20 cellular contexts compared by ENCODE assay signal in genomic region chr9:113501821-113502220, GRCh38. TPM values are rescaled to one million over a fixed set of nuclear protein-coding genes. Genes with fewer than 3 reads are reported as not detected.
DNase-seq lines count a peak whose midpoint lies in the region; ATAC-seq and TF ChIP-seq lines count a peak whose summit lies in the region.
"Had no signal": no experiment of that assay in that cellular context is flagged by ENCODE, and none has a peak within 500 bp of the region (broad histone marks: within the 10 kb centered on the region; RNA-seq: fewer than 3 reads in every experiment).

No MANE protein-coding gene starts in this region.

- H3K4me3 Mint-ChIP-seq in activated CD8-positive, alpha-beta T cell treated with anti-CD3 and anti-CD28 coated beads, Interleukin-2, amount 10 ng/mL, durations not matched to agents 7 days and 5 days, result no peak overlapping the region
- H3K4me3 Mint-ChIP-seq in activated CD8-positive, alpha-beta T cell treated with anti-CD3 and anti-CD28 coated beads for 36 hours, result no peak overlapping the region
- peak overlapping the region; percentile 82 for H3K4me3 Mint-ChIP-seq in neural crest cell
- H3K4me3 Mint-ChIP-seq: activated CD4-positive, alpha-beta T cell treated with anti-CD3 and anti-CD28 coated beads for 36 hours; activated T-cell treated with anti-CD3 and anti-CD28 coated beads, Interleukin-2, amount 50 U/mL, for 24 hours had no signal

- H3K9me3 Mint-ChIP-seq in activated CD8-positive, alpha-beta T cell treated with anti-CD3 and anti-CD28 coated beads, Interleukin-2, amount 10 ng/mL, durations not matched to agents 7 days and 5 days (ENCODE audit: insufficient read depth), result no peaks in the 10 kb centered on the region
- H3K9me3 Mint-ChIP-seq in activated CD8-positive, alpha-beta T cell treated with anti-CD3 and anti-CD28 coated beads for 36 hours, result no peaks in the 10 kb centered on the region
- H3K9me3 Mint-ChIP-seq in neural crest cell, result no peaks in the 10 kb centered on the region
- H3K9me3 Mint-ChIP-seq: activated T-cell treated with anti-CD3 and anti-CD28 coated beads, Interleukin-2, amount 50 U/mL, for 24 hours had no signal

- intact Hi-C loops in activated CD8-positive, alpha-beta T cell treated with anti-CD3 and anti-CD28 coated beads for 36 hours (cut with micrococcal nuclease), result no loop called here
- intact Hi-C loops in esophagus squamous epithelium (cut with DNase I) (no loop called here), transverse colon (cut with DNase I; ENCODE audit: low total_unique reads) (no loop called here), ovary (cut with DNase I) (no loop called here)

- POLR2A ChIA-PET in activated CD8-positive, alpha-beta T cell treated with anti-CD3 and anti-CD28 coated beads, Interleukin-2, amount 10 ng/mL, durations not matched to agents 7 days and 5 days (lab: Charles Lee), result no interaction called here
- POLR2A ChIA-PET in activated CD8-positive, alpha-beta T cell treated with anti-CD3 and anti-CD28 coated beads for 36 hours (lab: Charles Lee), result interaction anchor here (1.2 kb wide), 1 partner anchor 10 kb away, joined by 3 read pairs; no protein-coding TSS in a partner anchor

- TF ChIP-seq POLR2A in esophagus squamous epithelium (IDR thresholded peaks at IDR 0.05) (no peak), transverse colon (IDR thresholded peaks at IDR 0.05) (no peak), ovary (IDR thresholded peaks at IDR 0.05) (no peak)

- WGBS in esophagus squamous epithelium, 2 donors, result 95 to 100% methylated on average over 5 of the region's 5 CpGs
- WGBS in transverse colon (ENCODE audit: low coverage in 1 of 2), 2 donors, result 83 to 95% methylated on average over 1 to 5 of the region's 5 CpGs
- 89 to 90% (median 89%) methylated on average over 5 of the region's 5 CpGs for WGBS in ovary, 3 donors

- no peak for TF ChIP-seq CTCF in activated CD8-positive, alpha-beta T cell treated with anti-CD3 and anti-CD28 coated beads for 36 hours (IDR thresholded peaks at IDR 0.05)
- TF ChIP-seq CTCF in esophagus squamous epithelium (IDR thresholded peaks at IDR 0.05) (no peak), neural crest cell (conservative IDR thresholded peaks at IDR 0.05) (no peak), transverse colon (IDR thresholded peaks at IDR 0.05) (no peak), ovary (IDR thresholded peaks at IDR 0.05) (no peak), GM20000 (IDR thresholded peaks at IDR 0.05; ENCODE audit: extremely low read depth, missing control alignments) (no peak)

- in situ Hi-C loops in transverse colon (cut with MboI; ENCODE audit: low pct_ligation_motif_present in 1 of 4, low pct_unique_long_range_greater_than_20kb in 1 of 4, low sequenced_read_pairs in 3 of 4), result no loop called here

- CTCF ChIA-PET in activated CD8-positive, alpha-beta T cell treated with anti-CD3 and anti-CD28 coated beads, Interleukin-2, amount 10 ng/mL, durations not matched to agents 7 days and 5 days (lab: Charles Lee), result no interaction called here
- CTCF ChIA-PET in activated CD8-positive, alpha-beta T cell treated with anti-CD3 and anti-CD28 coated beads for 36 hours (lab: Charles Lee), result interaction anchor here (1.5 kb wide), 1 partner anchor 154 kb away, joined by 5 read pairs; no protein-coding TSS in a partner anchor

- no peaks in the 10 kb centered on the region for H3K27me3 Mint-ChIP-seq in activated CD8-positive, alpha-beta T cell treated with anti-CD3 and anti-CD28 coated beads, Interleukin-2, amount 10 ng/mL, durations not matched to agents 7 days and 5 days (ENCODE audit: low read depth)
- H3K27me3 Mint-ChIP-seq in activated CD8-positive, alpha-beta T cell treated with anti-CD3 and anti-CD28 coated beads for 36 hours, result no peaks in the 10 kb centered on the region
- no peaks in the 10 kb centered on the region for H3K27me3 Mint-ChIP-seq in neural crest cell (ENCODE audit: low read depth)
- H3K27me3 Mint-ChIP-seq: activated CD4-positive, alpha-beta T cell treated with anti-CD3 and anti-CD28 coated beads for 36 hours; activated T-cell treated with anti-CD3 and anti-CD28 coated beads, Interleukin-2, amount 50 U/mL, for 24 hours had no signal

- peaks cover 0 to 27% (median 0%) of the 10 kb centered on the region in 3 donors for H3K4me1 ChIP-seq in esophagus squamous epithelium
- peaks cover 0 to 22% (median 9%) of the 10 kb centered on the region in 4 donors for H3K4me1 ChIP-seq in transverse colon
- H3K4me1 ChIP-seq in ovary (ENCODE audit: insufficient read depth), result peaks cover 20% of the 10 kb centered on the region
- H3K4me1 ChIP-seq: BLaER1 had no signal

- no peak for DNase-seq in activated CD8-positive, alpha-beta T cell treated with anti-CD3 and anti-CD28 coated beads, Interleukin-2, amount 10 ng/mL, durations not matched to agents 7 days and 5 days
- DNase-seq in activated CD8-positive, alpha-beta T cell treated with anti-CD3 and anti-CD28 coated beads for 36 hours, result no peak
- DNase-seq in esophagus squamous epithelium (lab: John Stamatoyannopoulos, UW), result no peak
- no peak for DNase-seq in neural crest cell (ENCODE audit: low read depth, low spot score)
- DNase-seq in transverse colon, result no peak
- no peak for DNase-seq in ovary
- no peak for DNase-seq in activated gamma-delta T cell treated with Interleukin-2 at 50 U/mL for 16 hours
- DNase-seq in GM20000 (ENCODE audit: low spot score), result no peak
- DNase-seq: activated CD4-positive, alpha-beta T cell treated with anti-CD3 and anti-CD28 coated beads for 36 hours; activated T-cell treated with anti-CD3 and anti-CD28 coated beads, Interleukin-2, amount 50 U/mL, for 24 hours; DMS153; GOT3; hypothalamus; MM.1S; NCI-H1930; NCI-H510A; SJCRH30; stimulated activated CD4-positive, alpha-beta T cell treated with anti-CD3 and anti-CD28 coated beads, Interleukin-1b, Interleukin-23, amount 100 ng/mL, for 48 hours had no signal

- H3K27me3 ChIP-seq in esophagus squamous epithelium (no peaks in the 10 kb centered on the region), transverse colon (no peaks in the 10 kb centered on the region), ovary (no peaks in the 10 kb centered on the region)
- H3K27me3 ChIP-seq: BLaER1, SJCRH30 had no signal

- TF ChIP-seq EP300 in transverse colon (IDR thresholded peaks at IDR 0.05; ENCODE audit: low read depth), result no peak
- no peak for TF ChIP-seq EP300 in ovary (IDR thresholded peaks at IDR 0.05)

- H3K36me3 ChIP-seq in esophagus squamous epithelium (no peaks in the 10 kb centered on the region), transverse colon (no peaks in the 10 kb centered on the region), ovary (no peaks in the 10 kb centered on the region)
- H3K36me3 ChIP-seq: BLaER1, SJCRH30 had no signal

- H3K9me3 ChIP-seq in esophagus squamous epithelium (no peaks in the 10 kb centered on the region), transverse colon (no peaks in the 10 kb centered on the region), ovary (no peaks in the 10 kb centered on the region)
- H3K9me3 ChIP-seq: BLaER1, SJCRH30 had no signal

- peaks cover 33% of the 10 kb centered on the region for H3K4me1 Mint-ChIP-seq in activated CD8-positive, alpha-beta T cell treated with anti-CD3 and anti-CD28 coated beads, Interleukin-2, amount 10 ng/mL, durations not matched to agents 7 days and 5 days (ENCODE audit: low read depth)
- H3K4me1 Mint-ChIP-seq in activated CD8-positive, alpha-beta T cell treated with anti-CD3 and anti-CD28 coated beads for 36 hours (ENCODE audit: low read depth), result peaks cover 22% of the 10 kb centered on the region
- H3K4me1 Mint-ChIP-seq in neural crest cell, result peaks cover 61% of the 10 kb centered on the region

- no peak for ATAC-seq in activated CD8-positive, alpha-beta T cell treated with anti-CD3 and anti-CD28 coated beads, Interleukin-2, amount 10 ng/mL, durations not matched to agents 7 days and 5 days
- ATAC-seq in activated CD8-positive, alpha-beta T cell treated with anti-CD3 and anti-CD28 coated beads for 36 hours, result no peak
- ATAC-seq: activated CD4-positive, alpha-beta T cell treated with anti-CD3 and anti-CD28 coated beads for 36 hours had no signal

- H3K4me3 ChIP-seq in esophagus squamous epithelium, result peak overlapping the region in 3 of 4 donors; percentile 33 to 57 (median 41)
- no peak overlapping the region for H3K4me3 ChIP-seq in transverse colon
- no peak overlapping the region for H3K4me3 ChIP-seq in ovary
- H3K4me3 ChIP-seq: BLaER1, SJCRH30 had no signal

- H3K27ac Mint-ChIP-seq in activated CD8-positive, alpha-beta T cell treated with anti-CD3 and anti-CD28 coated beads, Interleukin-2, amount 10 ng/mL, durations not matched to agents 7 days and 5 days, result peak overlapping the region; percentile 43
- no peak overlapping the region for H3K27ac Mint-ChIP-seq in activated CD8-positive, alpha-beta T cell treated with anti-CD3 and anti-CD28 coated beads for 36 hours
- peak overlapping the region; percentile 94 for H3K27ac Mint-ChIP-seq in neural crest cell (ENCODE audit: unreplicated experiment)
- H3K27ac Mint-ChIP-seq: activated CD4-positive, alpha-beta T cell treated with anti-CD3 and anti-CD28 coated beads for 36 hours; activated T-cell treated with anti-CD3 and anti-CD28 coated beads, Interleukin-2, amount 50 U/mL, for 24 hours had no signal

- no peaks in the 10 kb centered on the region for H3K36me3 Mint-ChIP-seq in activated CD8-positive, alpha-beta T cell treated with anti-CD3 and anti-CD28 coated beads, Interleukin-2, amount 10 ng/mL, durations not matched to agents 7 days and 5 days (ENCODE audit: low read depth)
- no peaks in the 10 kb centered on the region for H3K36me3 Mint-ChIP-seq in activated CD8-positive, alpha-beta T cell treated with anti-CD3 and anti-CD28 coated beads for 36 hours (ENCODE audit: low read depth)
- no peaks in the 10 kb centered on the region for H3K36me3 Mint-ChIP-seq in neural crest cell (ENCODE audit: low read depth)

- H3K27ac ChIP-seq in esophagus squamous epithelium (peak overlapping the region in 3 of 4 donors; percentile 54 to 72 (median 62)), transverse colon (peak overlapping the region in 3 of 4 donors; percentile 1 to 40 (median 26)), ovary (no peak overlapping the region)
- H3K27ac ChIP-seq: 22Rv1, BLaER1, SJCRH30 had no signal

RNA-seq across cellular contexts. Expression of gene RGS3, which starts 38.3 kb away (rescaled TPM):
- 10 to 100 TPM; 68.9 to 77.2 TPM for total RNA-seq in activated CD8-positive, alpha-beta T cell treated with anti-CD3 and anti-CD28 coated beads, Interleukin-2, amount 10 ng/mL, durations not matched to agents 7 days and 5 days
- 10 to 100 TPM; 51.0 to 51.5 TPM for total RNA-seq in activated CD8-positive, alpha-beta T cell treated with anti-CD3 and anti-CD28 coated beads for 36 hours
- 10 to 100 TPM in 3 of 4 donors, 1 to 10 TPM in 1; 9.7 to 16.3 (median 12.7) TPM for total RNA-seq in esophagus squamous epithelium
- 36.7 and 41.0 TPM in 2 replicates for total RNA-seq in neural crest cell
- total RNA-seq in transverse colon, result 100 to 1,000 TPM in 1 of 4 donors, 10 to 100 TPM in 3; 62.7 to 150 (median 80.9) TPM
- total RNA-seq in ovary, result 10 to 100 TPM in 6 of 7 donors, 1 to 10 TPM in 1; 6.1 to 49.3 (median 15.9) TPM
- 10 to 100 TPM; 15.0 to 15.4 TPM for polyA plus RNA-seq in ovary

Comparison
In these comparisons a context has a peak if more than half of its experiments do, and no peak if none do; other contexts are left out.
1. H3K27ac ChIP-seq: peak in esophagus squamous epithelium (3 of 4) and transverse colon (3 of 4); none in ovary (0 of 2).
2. H3K4me3 ChIP-seq: peak in esophagus squamous epithelium (3 of 4); none in transverse colon (0 of 4) and ovary (single experiment).